In the genomic region with DNA sequence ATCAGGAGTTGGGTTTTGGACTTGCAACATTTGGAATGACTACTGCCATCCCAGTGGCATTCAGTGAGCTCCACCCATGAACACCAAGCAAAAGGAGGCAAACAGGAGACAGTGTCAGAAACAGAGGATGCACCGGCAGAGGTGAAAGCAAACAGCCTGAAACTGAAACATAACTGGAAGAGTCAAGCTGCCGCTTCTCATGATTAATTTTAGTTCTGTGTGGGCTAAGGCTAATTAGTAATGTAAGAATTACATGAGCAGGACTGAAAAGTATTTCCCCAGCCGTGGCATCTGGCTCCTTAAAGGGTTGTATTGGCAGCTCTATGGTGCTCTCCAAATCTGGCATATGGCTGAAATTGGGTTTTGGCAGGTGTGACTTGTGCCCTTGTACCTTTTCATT, we compare ENCODE assay signal across 18 cellular contexts.
DNase-seq lines count a peak whose midpoint lies in the region; ATAC-seq and TF ChIP-seq lines count a peak whose summit lies in the region.
"Had no signal": no experiment of that assay in that cellular context is flagged by ENCODE, and none has a peak within 500 bp of the region (broad histone marks: within the 10 kb centered on the region; RNA-seq: fewer than 3 reads in every experiment).

No MANE protein-coding gene starts in this region.

- no peak for TF ChIP-seq CTCF in GM13976 (IDR thresholded peaks at IDR 0.05; ENCODE audit: borderline replicate concordance, control extremely low read depth, extremely low read depth, insufficient read depth, missing control alignments)

- peak; percentile 32 for DNase-seq in GM13976 (ENCODE audit: low spot score)
- peak; percentile 7 for DNase-seq in NCI-H69 (lab: John Stamatoyannopoulos, UW)
- DNase-seq in T-helper 1 cell, result no peak
- no peak for DNase-seq in activated T-cell treated with anti-CD3 and anti-CD28 coated beads, Interleukin-2, amount 50 U/mL, for 1 hour
- DNase-seq in GOT3 (lab: John Stamatoyannopoulos, UW), result no peak
- DNase-seq: activated CD8-positive, alpha-beta T cell treated with anti-CD3 and anti-CD28 coated beads for 36 hours; activated naive CD8-positive, alpha-beta T cell treated with anti-CD3 and anti-CD28 coated beads, Interleukin-2, amount 10 ng/mL, durations not matched to agents 7 days and 5 days; activated T-cell treated with anti-CD3 and anti-CD28 coated beads, Interleukin-2, amount 50 U/mL, for 48 hours; brain microvascular endothelial cell; foreskin fibroblast; MV-4-11; natural killer cell; NCI-H2029; stimulated activated CD4-positive, alpha-beta T cell treated with anti-CD3 and anti-CD28 coated beads, Interleukin-2, amount 100 ng/mL, for 48 hours; T-cell had no signal

- ATAC-seq in GM19372 (IDR thresholded peaks at IDR 0.05; ENCODE audit: low read depth, unreplicated experiment) (peak; percentile 69), HG02852 (IDR thresholded peaks at IDR 0.05; ENCODE audit: unreplicated experiment) (peak; percentile 60), GM18519 (IDR thresholded peaks at IDR 0.05; ENCODE audit: low FRiP score, unreplicated experiment) (no peak)
- ATAC-seq: activated CD8-positive, alpha-beta T cell treated with anti-CD3 and anti-CD28 coated beads for 36 hours; natural killer cell; T-cell had no signal

- in situ Hi-C loops in GM13976 (cut with MboI; ENCODE audit: low sequenced_read_pairs, unreplicated experiment), result no loop called here

Comparison
In these comparisons a context has a peak if more than half of its experiments do, and no peak if none do; other contexts are left out.
1. DNase-seq: peak in GM13976 (single experiment) and NCI-H69 (single experiment); none in T-helper 1 cell (0 of 5), activated T-cell treated with anti-CD3 and anti-CD28 coated beads, Interleukin-2, amount 50 U/mL, for 1 hour (single experiment) and GOT3 (single experiment).